8 cellular contexts compared by ENCODE assay signal in genomic region chr20:58692579-58693225, GRCh38. TPM values are rescaled to one million over a fixed set of nuclear protein-coding genes. Genes with fewer than 3 reads are reported as not detected.
A peak's percentile ranks its signal among the peaks of the same experiment; 100 is the strongest.
DNase-seq lines count a peak whose midpoint lies in the region; ATAC-seq and TF ChIP-seq lines count a peak whose summit lies in the region.

TSS of gene NPEPL1 (plus strand) at chr20:58692800. CDS start at chr20:58692901, 101 bp downstream.

- H3K4me3 ChIP-seq in esophagus squamous epithelium (peak within 1 kb of the TSS; percentile 39 to 81 (median 52)), stomach smooth muscle (ENCODE audit: low read length in 2 of 2) (peak within 1 kb of the TSS; percentile 52 to 73)

- H3K36me3 Mint-ChIP-seq in activated T-cell treated with anti-CD3 and anti-CD28 coated beads, Interleukin-2, amount 50 U/mL, for 4 hours (ENCODE audit: insufficient read depth), result peaks cover 5% of the 10 kb centered on the region
- H3K36me3 Mint-ChIP-seq in natural killer cell, result no peaks in the 10 kb centered on the region

- peak within 1 kb of the TSS; percentile 80 to 89 for H3K9ac ChIP-seq in stomach smooth muscle (ENCODE audit: low read length in 2 of 2)

- peaks cover 13% of the 10 kb centered on the region for H3K4me1 Mint-ChIP-seq in activated T-cell treated with anti-CD3 and anti-CD28 coated beads, Interleukin-2, amount 50 U/mL, for 4 hours (ENCODE audit: low read depth)
- H3K4me1 Mint-ChIP-seq in natural killer cell, result peaks cover under 1 to 7% of the 10 kb centered on the region in 2 donors

- H3K36me3 ChIP-seq in esophagus squamous epithelium, result peaks cover 0 to 32% (median 4%) of the 10 kb centered on the region in 3 donors
- peaks cover 21 to 26% of the 10 kb centered on the region in 2 donors for H3K36me3 ChIP-seq in stomach smooth muscle (ENCODE audit: control insufficient read depth in 2 of 2, insufficient read depth in 2 of 2, low read length in 2 of 2)

- no peaks in the 10 kb centered on the region for H3K9me3 Mint-ChIP-seq in activated T-cell treated with anti-CD3 and anti-CD28 coated beads, Interleukin-2, amount 50 U/mL, for 4 hours
- H3K9me3 Mint-ChIP-seq in natural killer cell, result no peaks in the 10 kb centered on the region

- H3K4me3 Mint-ChIP-seq in activated T-cell treated with anti-CD3 and anti-CD28 coated beads, Interleukin-2, amount 50 U/mL, for 4 hours, result peak within 1 kb of the TSS; percentile 76
- H3K4me3 Mint-ChIP-seq in natural killer cell, result peak within 1 kb of the TSS; percentile 77

- H3K27me3 Mint-ChIP-seq in activated T-cell treated with anti-CD3 and anti-CD28 coated beads, Interleukin-2, amount 50 U/mL, for 4 hours (ENCODE audit: low read depth), result no peaks in the 10 kb centered on the region
- H3K27me3 Mint-ChIP-seq in natural killer cell (ENCODE audit: low read depth in 2 of 2), result no peaks in the 10 kb centered on the region

- WGBS in esophagus squamous epithelium, 2 donors, result no CpG with 5 or more reads among the region's 93 CpGs

- ATAC-seq in HG02981 (IDR thresholded peaks at IDR 0.05; ENCODE audit: unreplicated experiment) (peak; percentile 90), natural killer cell (peak; percentile 94 to 96 (median 96))
- ATAC-seq in activated T-cell treated with anti-CD3 and anti-CD28 coated beads, Interleukin-2, amount 50 U/mL, for 4 hours, result peak; percentile 96 to 97

- no peaks in the 10 kb centered on the region for H3K27me3 ChIP-seq in esophagus squamous epithelium
- no peaks in the 10 kb centered on the region for H3K27me3 ChIP-seq in stomach smooth muscle (ENCODE audit: control insufficient read depth in 1 of 2, insufficient read depth in 2 of 2, low read length in 2 of 2)

- H3K9me3 ChIP-seq in esophagus squamous epithelium, result no peaks in the 10 kb centered on the region
- no peaks in the 10 kb centered on the region for H3K9me3 ChIP-seq in stomach smooth muscle (ENCODE audit: control insufficient read depth in 2 of 2, low read length in 2 of 2)

- intact Hi-C loops in esophagus squamous epithelium (cut with DNase I), result no loop called here
- intact Hi-C loops in natural killer cell (cut with micrococcal nuclease), result loop anchor here (2.0 to 10.0 kb wide), 2 partner anchors 40 to 458 kb away; no protein-coding TSS in a partner anchor

- DNase-seq in DMS 273 (lab: John Stamatoyannopoulos, UW; ENCODE audit: unreplicated experiment) (peak; percentile 91), DMS 273 treated with DMSO at 0.1 percent for 48 hours (lab: John Stamatoyannopoulos, UW) (no peak), NOMO-1 treated with DMSO at 0.1 percent for 48 hours (lab: John Stamatoyannopoulos, UW; ENCODE audit: unreplicated experiment) (peak; percentile 60), esophagus squamous epithelium (lab: John Stamatoyannopoulos, UW) (no peak), natural killer cell (peak; percentile 73)
- peak; percentile 56 for DNase-seq in activated T-cell treated with anti-CD3 and anti-CD28 coated beads, Interleukin-2, amount 50 U/mL, for 4 hours

- H3K4me1 ChIP-seq in esophagus squamous epithelium, result peaks cover 21 to 55% (median 35%) of the 10 kb centered on the region in 3 donors
- peaks cover 40% of the 10 kb centered on the region for H3K4me1 ChIP-seq in stomach smooth muscle (ENCODE audit: control insufficient read depth, insufficient read depth, low read length)

- H3K27ac ChIP-seq in esophagus squamous epithelium, result peak within 1 kb of the TSS; percentile 89 to 97 (median 93)
- H3K27ac ChIP-seq in stomach smooth muscle (ENCODE audit: low read length), result peak within 1 kb of the TSS; percentile 89

- peak within 1 kb of the TSS; percentile 80 to 86 for H3K27ac Mint-ChIP-seq in natural killer cell

- TF ChIP-seq CTCF in esophagus squamous epithelium (IDR thresholded peaks at IDR 0.05) (peak in 3 of 6 experiments; percentile 20 to 43 (median 32)), natural killer cell (IDR thresholded peaks at IDR 0.05) (no peak)

- no peak for TF ChIP-seq POLR2A in esophagus squamous epithelium (IDR thresholded peaks at IDR 0.05)

RNA-seq across cellular contexts. Expression of gene NPEPL1, which starts in this region (rescaled TPM):
- total RNA-seq in activated T-cell treated with anti-CD3 and anti-CD28 coated beads, Interleukin-2, amount 50 U/mL, for 4 hours, result 10 to 100 TPM; 11.5 to 17.2 (median 16.4) TPM
- total RNA-seq in esophagus squamous epithelium (10 to 100 TPM; 16.7 to 36.0 (median 21.0) TPM), natural killer cell (10 to 100 TPM; 66.0 to 83.7 (median 68.4) TPM)

Comparison
In these comparisons a context has a peak if more than half of its experiments do, and no peak if none do; other contexts are left out.
1. DNase-seq: peak in DMS 273 (single experiment), NOMO-1 treated with DMSO at 0.1 percent for 48 hours (single experiment), activated T-cell treated with anti-CD3 and anti-CD28 coated beads, Interleukin-2, amount 50 U/mL, for 4 hours (single experiment) and natural killer cell (single experiment); none in DMS 273 treated with DMSO at 0.1 percent for 48 hours (single experiment) and esophagus squamous epithelium (single experiment).
2. Peak in every context shown above with its lines, with median percentiles within 50 percentile points of each other: ATAC-seq.